8 cellular contexts compared by ENCODE assay signal in the genomic region with DNA sequence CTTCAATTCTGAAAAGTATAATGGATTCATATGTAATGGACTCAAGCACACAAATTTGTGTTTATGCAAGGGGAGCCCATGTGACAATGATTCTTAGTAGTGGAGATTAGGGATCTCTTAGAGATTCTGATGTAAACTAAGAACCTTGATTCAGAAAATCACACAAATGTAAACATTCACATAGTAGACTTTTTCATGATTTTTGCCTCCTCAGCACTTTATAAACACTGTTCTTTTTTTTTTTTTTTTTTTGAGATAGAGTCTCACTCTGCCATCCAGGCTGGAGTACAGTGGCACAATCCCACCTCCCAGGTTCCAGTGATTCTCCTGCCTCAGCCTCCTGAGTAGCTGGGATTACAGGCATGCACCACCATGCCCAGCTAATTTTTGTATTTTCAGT.
"Had no signal": no experiment of that assay in that cellular context is flagged by ENCODE, and none has a peak within 500 bp of the region (broad histone marks: within the 10 kb centered on the region; RNA-seq: fewer than 3 reads in every experiment).

No MANE protein-coding gene starts in this region.

- H3K27ac ChIP-seq: HL-60 had no signal

- H3K36me3 Mint-ChIP-seq: IgD-negative memory B cell had no signal

- H3K27me3 Mint-ChIP-seq: IgD-negative memory B cell had no signal

- DNase-seq: H7, HFFc6, KG1 had no signal

- ATAC-seq: GM23338, HCT116 had no signal

- H2AFZ ChIP-seq: GM23338 had no signal

- H3K4me2 ChIP-seq: GM23338 had no signal

- H3K27ac Mint-ChIP-seq: GM23338, HFFc6, IgD-negative memory B cell had no signal

- H3K4me1 Mint-ChIP-seq: IgD-negative memory B cell had no signal

- H3K4me1 ChIP-seq: HAP-1 had no signal

- H3K36me3 ChIP-seq: HAP-1 had no signal

- H3K4me3 ChIP-seq: GM23338, HAP-1 had no signal

- H3K4me3 Mint-ChIP-seq: GM23338, HFFc6, IgD-negative memory B cell had no signal
